ENCODE assay signal across 19 cellular contexts in genomic region chr6:125375841-125376240, GRCh38.
DNase-seq lines count a peak whose midpoint lies in the region; ATAC-seq and TF ChIP-seq lines count a peak whose summit lies in the region.
"Had no signal": no experiment of that assay in that cellular context is flagged by ENCODE, and none has a peak within 500 bp of the region (broad histone marks: within the 10 kb centered on the region; RNA-seq: fewer than 3 reads in every experiment).

No MANE protein-coding gene starts in this region.

- no peak for TF ChIP-seq EP300 in esophagus muscularis mucosa (IDR thresholded peaks at IDR 0.05)

- H4K20me1 ChIP-seq in GM23248 (ENCODE audit: insufficient read depth): no peaks in the 10 kb centered on the region

- no peak for TF ChIP-seq POLR2A in esophagus muscularis mucosa (IDR thresholded peaks at IDR 0.05; ENCODE audit: low read depth)

- no peaks in the 10 kb centered on the region for H3K79me2 ChIP-seq in GM23248 (ENCODE audit: insufficient read depth)

- DNase-seq in GM23248: peak; percentile 40
- DNase-seq in astrocyte of the spinal cord (ENCODE audit: low read depth, low spot score): peak; percentile 57
- peak; percentile 27 for DNase-seq in fibroblast of pulmonary artery (ENCODE audit: low read depth)
- DNase-seq in renal cortical epithelial cell (ENCODE audit: low read depth): peak; percentile 33
- DNase-seq in stimulated activated CD8-positive, alpha-beta memory T cell treated with anti-CD3 and anti-CD28 coated beads, Interleukin-4, amount 100 ng/mL, for 48 hours: no peak
- DNase-seq in activated gamma-delta T cell treated with Interleukin-2 at 50 U/mL for 16 hours: no peak
- no peak for DNase-seq in esophagus muscularis mucosa (ENCODE audit: extremely low spot score)
- DNase-seq: CD4-positive, alpha-beta T cell; DMS79 treated with DMSO at 0.1 percent for 48 hours; GDM1; GOT3; KBM-7; NCI-H1092; NCI-H1694 treated with DMSO at 0.1 percent for 48 hours; NCI-H446 treated with DMSO at 0.1 percent for 48 hours; NCI-H748 treated with DMSO at 0.1 percent for 48 hours; SHP77 had no signal

- intact Hi-C loops in esophagus muscularis mucosa (cut with DNase I): no loop called here

- H3K9ac ChIP-seq in GM23248: no peak overlapping the region

- H3K4me1 ChIP-seq in GM23248 (ENCODE audit: insufficient read depth) (peaks cover 12% of the 10 kb centered on the region; the same call in 1 of the 2 replicates), esophagus muscularis mucosa (no peaks in the 10 kb centered on the region)

- H3K9me2 ChIP-seq in GM23248 (ENCODE audit: insufficient read depth): no peaks in the 10 kb centered on the region

- no peak overlapping the region for H3K27ac ChIP-seq in GM23248
- no peak overlapping the region for H3K27ac ChIP-seq in esophagus muscularis mucosa (replicated peaks in 1 of 4)

- in situ Hi-C loops in GM23248 (cut with MboI): no loop called here
- in situ Hi-C loops in astrocyte of the spinal cord (cut with HindIII; ENCODE audit: low sequenced_read_pairs): no loop called here

- ATAC-seq in GM19452 (IDR thresholded peaks at IDR 0.05; ENCODE audit: unreplicated experiment): no peak
- ATAC-seq: Panc1 had no signal

- TF ChIP-seq CTCF in astrocyte of the spinal cord (IDR thresholded peaks at IDR 0.05; ENCODE audit: low read depth, low read length) (no peak), fibroblast of pulmonary artery (IDR thresholded peaks at IDR 0.05; ENCODE audit: low read length, missing control alignments) (no peak), esophagus muscularis mucosa (IDR thresholded peaks at IDR 0.05) (no peak)

- H2AFZ ChIP-seq in GM23248: no peak overlapping the region

- H3F3A ChIP-seq in GM23248 (ENCODE audit: insufficient read depth): 0 out of 2 replicates have a peak, but pooled peaks cover 4% of the 10 kb centered on the region

- no peak overlapping the region for H3K4me2 ChIP-seq in GM23248 (ENCODE audit: unreplicated experiment)

- 14 to 19% methylated on average over 1 of the region's 1 CpG for WGBS in GM23248 (ENCODE audit: low coverage in 1 of 2, low lambda C conversion rate in 2 of 2, missing lambda C conversion rate in 2 of 2), 2 experiments
- 100% methylated on average over 1 of the region's 1 CpG for WGBS in esophagus muscularis mucosa

- H3K36me3 ChIP-seq in GM23248 (ENCODE audit: low read depth) (no peaks in the 10 kb centered on the region), esophagus muscularis mucosa (no peaks in the 10 kb centered on the region)

- H3K4me3 ChIP-seq in GM23248 (no peak overlapping the region), astrocyte of the spinal cord (ENCODE audit: low read depth, low read length) (no peak overlapping the region), fibroblast of pulmonary artery (replicated peaks; ENCODE audit: low read depth, low read length) (no peak overlapping the region), esophagus muscularis mucosa (no peak overlapping the region)

- H3K9me3 ChIP-seq in GM23248 (ENCODE audit: low read depth) (no peaks in the 10 kb centered on the region), esophagus muscularis mucosa (no peaks in the 10 kb centered on the region)

- H3K27me3 ChIP-seq in GM23248 (replicated peaks; ENCODE audit: insufficient read depth) (no peaks in the 10 kb centered on the region; the same call in 1 of the 2 replicates), esophagus muscularis mucosa (no peaks in the 10 kb centered on the region)

Comparison
In these comparisons a context has a peak if more than half of its experiments do, and no peak if none do; other contexts are left out.
1. DNase-seq: peak in GM23248 (single experiment), astrocyte of the spinal cord (single experiment), fibroblast of pulmonary artery (single experiment) and renal cortical epithelial cell (single experiment); none in stimulated activated CD8-positive, alpha-beta memory T cell treated with anti-CD3 and anti-CD28 coated beads, Interleukin-4, amount 100 ng/mL, for 48 hours (single experiment), activated gamma-delta T cell treated with Interleukin-2 at 50 U/mL for 16 hours (single experiment) and esophagus muscularis mucosa (single experiment).